Comparison of ENCODE assay signal across 9 cellular contexts in genomic region chr1:29258974-29259801, GRCh38. TPM values are rescaled to one million over a fixed set of nuclear protein-coding genes. Genes with fewer than 3 reads are reported as not detected.
DNase-seq lines count a peak whose midpoint lies in the region; ATAC-seq and TF ChIP-seq lines count a peak whose summit lies in the region.
"Had no signal": no experiment of that assay in that cellular context is flagged by ENCODE, and none has a peak within 500 bp of the region (broad histone marks: within the 10 kb centered on the region; RNA-seq: fewer than 3 reads in every experiment).

No MANE protein-coding gene starts in this region.

- intact Hi-C loops in mucosa of descending colon (cut with DNase I, micrococcal nuclease) (no loop called here), vagina (cut with DNase I) (no loop called here), PC-9 (cut with micrococcal nuclease; ENCODE audit: unreplicated experiment) (no loop called here)

- H3K27me3 Mint-ChIP-seq in activated T-cell treated with anti-CD3 and anti-CD28 coated beads, Interleukin-2, amount 50 U/mL, for 72 hours (ENCODE audit: low read depth): peaks cover 49% of the 10 kb centered on the region
- H3K27me3 Mint-ChIP-seq in endodermal cell (ENCODE audit: insufficient read depth): peaks cover 31% of the 10 kb centered on the region

- POLR2A ChIA-PET in PC-9 (lab: Charles Lee; ENCODE audit: unreplicated experiment): no interaction called here

- H3K36me3 ChIP-seq in endodermal cell (ENCODE audit: control insufficient read depth, insufficient read depth, low read length) (peaks cover 5% of the 10 kb centered on the region), mucosa of descending colon (ENCODE audit: low read depth) (no peaks in the 10 kb centered on the region), vagina (no peaks in the 10 kb centered on the region), PC-9 (ENCODE audit: low read depth) (no peaks in the 10 kb centered on the region)
- H3K36me3 ChIP-seq: adrenal gland had no signal

- no peak overlapping the region for H2AFZ ChIP-seq in PC-9

- no peaks in the 10 kb centered on the region for H3K79me2 ChIP-seq in PC-9 (ENCODE audit: low read depth)

- H3K9me3 ChIP-seq in endodermal cell (ENCODE audit: control insufficient read depth, low read length) (no peaks in the 10 kb centered on the region), mucosa of descending colon (no peaks in the 10 kb centered on the region), vagina (no peaks in the 10 kb centered on the region), PC-9 (ENCODE audit: insufficient read depth, low read depth) (no peaks in the 10 kb centered on the region)
- H3K9me3 ChIP-seq: adrenal gland had no signal

- peaks cover 5% of the 10 kb centered on the region for H3K27me3 ChIP-seq in endodermal cell (ENCODE audit: control insufficient read depth, insufficient read depth, low read length, poor library complexity, severe bottlenecking)
- H3K27me3 ChIP-seq in vagina: no peaks in the 10 kb centered on the region
- H3K27me3 ChIP-seq in PC-9 (ENCODE audit: insufficient read depth, low read depth): no peaks in the 10 kb centered on the region

- CTCF ChIA-PET in PC-9 (lab: Charles Lee): no interaction called here

- peak overlapping the region; percentile 78 to 86 for H3K4me3 Mint-ChIP-seq in activated T-cell treated with anti-CD3 and anti-CD28 coated beads, Interleukin-2, amount 50 U/mL, for 72 hours
- peak overlapping the region; percentile 67 for H3K4me3 Mint-ChIP-seq in endodermal cell

- H3K9me2 ChIP-seq in PC-9 (ENCODE audit: insufficient read depth): no peaks in the 10 kb centered on the region

- TF ChIP-seq CTCF in endodermal cell (conservative IDR thresholded peaks at IDR 0.05) (peak; percentile 45), mucosa of descending colon (IDR thresholded peaks at IDR 0.05) (no peak), vagina (IDR thresholded peaks at IDR 0.05) (no peak), PC-9 (conservative IDR thresholded peaks at IDR 0.05) (no peak)

- H3K9me3 Mint-ChIP-seq in activated T-cell treated with anti-CD3 and anti-CD28 coated beads, Interleukin-2, amount 50 U/mL, for 72 hours: no peaks in the 10 kb centered on the region
- H3K9me3 Mint-ChIP-seq in endodermal cell: peaks cover 5% of the 10 kb centered on the region

- BruUV-seq in PC-9 (replicated peaks; lab: Mats Ljungman, UMichigan): no TSS peak

- peaks cover 9% of the 10 kb centered on the region for H3K4me1 Mint-ChIP-seq in activated T-cell treated with anti-CD3 and anti-CD28 coated beads, Interleukin-2, amount 50 U/mL, for 72 hours (ENCODE audit: low read depth)
- H3K4me1 Mint-ChIP-seq in endodermal cell: peaks cover 37% of the 10 kb centered on the region

- H3K4me1 ChIP-seq in endodermal cell (ENCODE audit: control insufficient read depth, insufficient read depth, low read length) (no peaks in the 10 kb centered on the region), mucosa of descending colon (ENCODE audit: low read depth) (peaks cover 8% of the 10 kb centered on the region), vagina (peaks cover 22% of the 10 kb centered on the region), PC-9 (replicated peaks; ENCODE audit: insufficient read depth) (0 out of 2 replicates have a peak, but pooled peaks cover 8% of the 10 kb centered on the region)

- no peak overlapping the region for H3K9ac ChIP-seq in endodermal cell (ENCODE audit: extremely low read depth, low read length, poor library complexity, severe bottlenecking)

- H3F3A ChIP-seq in PC-9 (ENCODE audit: insufficient read depth, low read depth): no peaks in the 10 kb centered on the region

- WGBS in endodermal cell (ENCODE audit: insufficient coverage in 1 of 2, insufficient read length in 1 of 2), 2 experiments: 29 to 30% methylated on average over 19 to 37 of the region's 38 CpGs

- H3K4me3 ChIP-seq in endodermal cell (ENCODE audit: low read length) (peak overlapping the region; percentile 65), mucosa of descending colon (no peak overlapping the region), vagina (peak overlapping the region; percentile 42 to 50), PC-9 (no peak overlapping the region)

- TF ChIP-seq POLR2A in vagina (IDR thresholded peaks at IDR 0.05): no peak

- no peak overlapping the region for H3K27ac Mint-ChIP-seq in activated T-cell treated with anti-CD3 and anti-CD28 coated beads, Interleukin-2, amount 50 U/mL, for 72 hours
- no peak overlapping the region for H3K27ac Mint-ChIP-seq in endodermal cell

- peak; percentile 42 to 55 for ATAC-seq in activated T-cell treated with anti-CD3 and anti-CD28 coated beads, Interleukin-2, amount 50 U/mL, for 72 hours (replicated peaks in 1 of 2)
- ATAC-seq in mucosa of descending colon (peak; percentile 61), HG03097 (IDR thresholded peaks at IDR 0.05; ENCODE audit: low FRiP score, unreplicated experiment) (no peak), HG02840 (IDR thresholded peaks at IDR 0.05; ENCODE audit: low FRiP score, unreplicated experiment) (no peak)

- no peak overlapping the region for H3K4me2 ChIP-seq in PC-9

- no peaks in the 10 kb centered on the region for H3K36me3 Mint-ChIP-seq in activated T-cell treated with anti-CD3 and anti-CD28 coated beads, Interleukin-2, amount 50 U/mL, for 72 hours (ENCODE audit: insufficient read depth in 2 of 2)
- peaks cover 13% of the 10 kb centered on the region for H3K36me3 Mint-ChIP-seq in endodermal cell (ENCODE audit: low read depth)

- no peak for DNase-seq in activated T-cell treated with anti-CD3 and anti-CD28 coated beads, Interleukin-2, amount 50 U/mL, for 72 hours
- no peak for DNase-seq in activated T-cell treated with anti-CD3 and anti-CD28 coated beads, Interleukin-2, amount 50 U/mL, for 1 hour
- DNase-seq in endodermal cell (peak; percentile 79), mucosa of descending colon (no peak), vagina (ENCODE audit: extremely low spot score in 2 of 2) (no peak), PC-9 (no peak)

- H4K20me1 ChIP-seq in PC-9 (ENCODE audit: insufficient read depth): no peaks in the 10 kb centered on the region

- H3K27ac ChIP-seq in endodermal cell (ENCODE audit: low read depth, low read length) (no peak overlapping the region), vagina (peak overlapping the region; percentile 23), PC-9 (no peak overlapping the region)

RNA-seq across cellular contexts. Expression of gene PTPRU, which starts 22.9 kb away (rescaled TPM):
- total RNA-seq in activated T-cell treated with anti-CD3 and anti-CD28 coated beads, Interleukin-2, amount 50 U/mL, for 72 hours: under 1 TPM; 0.17 to 0.83 TPM
- total RNA-seq in endodermal cell (10 to 100 TPM; 49.8 to 73.1 TPM), mucosa of descending colon (10 to 100 TPM in 1 of 3 donors, 1 to 10 TPM in 2; 1.8 to 14.3 (median 2.2) TPM), vagina (37.3 TPM), PC-9 (2021) (31.4 and 44.3 TPM in 2 replicates)
- 39.5 TPM for polyA plus RNA-seq in endodermal cell (2013, experiment 1 of 2)
- polyA plus RNA-seq in endodermal cell (2013, experiment 2 of 2): 36.6 TPM

RNA-seq across cellular contexts. Expression of gene MECR, which starts 28.5 kb away (rescaled TPM):
- 10 to 100 TPM; 23.5 to 37.0 TPM for total RNA-seq in activated T-cell treated with anti-CD3 and anti-CD28 coated beads, Interleukin-2, amount 50 U/mL, for 72 hours
- 10 to 100 TPM; 33.3 to 38.2 TPM for total RNA-seq in endodermal cell
- polyA plus RNA-seq in endodermal cell (2013, experiment 1 of 2): 35.9 TPM
- polyA plus RNA-seq in endodermal cell (2013, experiment 2 of 2): 30.3 TPM
- 10 to 100 TPM; 18.3 to 20.8 (median 19.5) TPM for total RNA-seq in mucosa of descending colon
- 16.9 TPM for total RNA-seq in vagina
- 46.4 and 53.9 TPM in 2 replicates for total RNA-seq in PC-9 (2021)

Comparison
In these comparisons a context has a peak if more than half of its experiments do, and no peak if none do; other contexts are left out.
1. ATAC-seq: peak in activated T-cell treated with anti-CD3 and anti-CD28 coated beads, Interleukin-2, amount 50 U/mL, for 72 hours (2 of 2) and mucosa of descending colon (single experiment); none in HG03097 (single experiment) and HG02840 (single experiment).
2. H3K4me3 ChIP-seq: peak in endodermal cell (single experiment) and vagina (2 of 2); none in mucosa of descending colon (single experiment) and PC-9 (single experiment).